27 cellular contexts compared by ENCODE assay signal in the genomic region with DNA sequence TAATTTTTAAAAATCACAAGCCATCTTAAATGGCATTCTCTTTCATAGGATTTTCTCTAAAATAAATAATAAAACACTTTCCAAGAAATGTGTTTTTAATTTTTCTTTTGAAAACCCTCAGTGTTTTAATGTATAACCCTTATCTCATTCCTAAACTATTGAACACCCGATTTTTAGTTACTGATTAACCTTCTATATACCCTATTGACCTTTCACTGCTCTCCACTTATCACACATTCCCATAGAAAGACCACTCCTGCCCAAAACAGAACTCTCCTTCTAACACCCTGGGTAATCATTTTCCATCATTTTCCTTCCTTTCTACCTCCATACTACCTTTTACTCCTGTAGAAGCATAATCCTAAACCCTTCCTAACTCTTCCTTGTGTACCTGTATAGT.
"Had no signal": no experiment of that assay in that cellular context is flagged by ENCODE, and none has a peak within 500 bp of the region (broad histone marks: within the 10 kb centered on the region; RNA-seq: fewer than 3 reads in every experiment).

No MANE protein-coding gene starts in this region.

- H3K9me3 ChIP-seq: adrenal gland, ascending aorta, heart left ventricle, psoas muscle, stomach, suprapubic skin, tibial nerve had no signal

- FAIRE-seq: keratinocyte, urothelium cell line had no signal

- H3K27me3 ChIP-seq: adrenal gland, ascending aorta, brain microvascular endothelial cell, heart left ventricle, stomach, suprapubic skin, tibial nerve had no signal

- H3K4me3 ChIP-seq: adrenal gland, ascending aorta, heart left ventricle, lung, psoas muscle, stomach, suprapubic skin, tibial nerve had no signal

- H3K4me3 Mint-ChIP-seq: activated B cell treated with CpG ODN at 0.5 μM for 24 hours; activated CD4-positive, alpha-beta T cell treated with anti-CD3 and anti-CD28 coated beads for 36 hours; activated T-cell treated with anti-CD3 and anti-CD28 coated beads, Interleukin-2, amount 50 U/mL, for 24 hours; activated T-helper 17 cell treated with anti-CD3 and anti-CD28 coated beads, Interleukin-2, amount 50 U/mL, for 72 hours; natural killer cell; stimulated activated effector memory CD8-positive, alpha-beta T cell treated with anti-CD3 and anti-CD28 coated beads, Interleukin-12 subunit alpha, Interleukin-12 subunit beta, amount 100 ng/mL, for 72 hours had no signal

- H3K9me3 Mint-ChIP-seq: activated B cell treated with CpG ODN at 0.5 μM for 24 hours; activated naive CD4-positive, alpha-beta T cell treated with anti-CD3 and anti-CD28 coated beads, Interleukin-2, amount 50 U/mL, for 72 hours; activated T-cell treated with anti-CD3 and anti-CD28 coated beads, Interleukin-2, amount 50 U/mL, for 24 hours; activated T-helper 17 cell treated with anti-CD3 and anti-CD28 coated beads, Interleukin-2, amount 50 U/mL, for 72 hours; natural killer cell; stimulated activated effector memory CD8-positive, alpha-beta T cell treated with anti-CD3 and anti-CD28 coated beads, Interleukin-12 subunit alpha, Interleukin-12 subunit beta, amount 100 ng/mL, for 72 hours had no signal

- H3K36me3 Mint-ChIP-seq: natural killer cell had no signal

- H3K4me1 ChIP-seq: ascending aorta had no signal

- H3K36me3 ChIP-seq: adrenal gland, ascending aorta, brain microvascular endothelial cell, stomach, suprapubic skin, tibial nerve had no signal

- H3K27ac ChIP-seq: adrenal gland, ascending aorta, brain microvascular endothelial cell, heart left ventricle, psoas muscle, stomach, suprapubic skin, tibial nerve had no signal

- H3K27ac Mint-ChIP-seq: activated B cell treated with CpG ODN at 0.5 μM for 24 hours; activated CD4-positive, alpha-beta T cell treated with anti-CD3 and anti-CD28 coated beads for 36 hours; activated naive CD4-positive, alpha-beta T cell treated with anti-CD3 and anti-CD28 coated beads, Interleukin-2, amount 50 U/mL, for 72 hours; stimulated activated effector memory CD8-positive, alpha-beta T cell treated with anti-CD3 and anti-CD28 coated beads, Interleukin-12 subunit alpha, Interleukin-12 subunit beta, amount 100 ng/mL, for 72 hours had no signal

- H3K27me3 Mint-ChIP-seq: activated B cell treated with CpG ODN at 0.5 μM for 24 hours; activated CD4-positive, alpha-beta T cell treated with anti-CD3 and anti-CD28 coated beads for 36 hours; activated T-cell treated with anti-CD3 and anti-CD28 coated beads, Interleukin-2, amount 50 U/mL, for 24 hours; activated T-helper 17 cell treated with anti-CD3 and anti-CD28 coated beads, Interleukin-2, amount 50 U/mL, for 72 hours had no signal

- ATAC-seq: activated CD4-positive, alpha-beta T cell treated with anti-CD3 and anti-CD28 coated beads for 36 hours; activated naive CD4-positive, alpha-beta T cell treated with anti-CD3 and anti-CD28 coated beads, Interleukin-2, amount 50 U/mL, for 72 hours; activated T-helper 17 cell treated with anti-CD3 and anti-CD28 coated beads, Interleukin-2, amount 50 U/mL, for 72 hours; heart left ventricle; natural killer cell; psoas muscle; right cardiac atrium; stimulated activated effector memory CD8-positive, alpha-beta T cell treated with anti-CD3 and anti-CD28 coated beads, Interleukin-12 subunit alpha, Interleukin-12 subunit beta, amount 100 ng/mL, for 72 hours had no signal

- DNase-seq: activated B cell treated with CpG ODN at 0.5 μM for 24 hours; activated CD4-positive, alpha-beta T cell treated with anti-CD3 and anti-CD28 coated beads for 36 hours; activated CD4-positive, alpha-beta T cell treated with anti-CD3 and anti-CD28 coated beads, Interleukin-2, amount 50 U/mL, for 4 hours; activated CD8-positive, alpha-beta memory T cell treated with anti-CD3 and anti-CD28 coated beads for 24 hours; activated CD8-positive, alpha-beta memory T cell treated with anti-CD3 and anti-CD28 coated beads, Interleukin-2, amount 50 U/mL, for 4 hours; activated T-cell treated with anti-CD3 and anti-CD28 coated beads, Interleukin-2, amount 50 U/mL, for 24 hours; adrenal gland; brain microvascular endothelial cell; central memory CD4-positive, alpha-beta T cell; dermis blood vessel endothelial cell; effector CD8-positive, alpha-beta T cell; heart left ventricle; natural killer cell; psoas muscle; right cardiac atrium; stimulated activated CD4-positive, alpha-beta T cell treated with anti-CD3 and anti-CD28 coated beads, Interleukin-2, amount 100 ng/mL, for 24 hours; stomach; T-helper 1 cell had no signal
